In the genomic region with DNA sequence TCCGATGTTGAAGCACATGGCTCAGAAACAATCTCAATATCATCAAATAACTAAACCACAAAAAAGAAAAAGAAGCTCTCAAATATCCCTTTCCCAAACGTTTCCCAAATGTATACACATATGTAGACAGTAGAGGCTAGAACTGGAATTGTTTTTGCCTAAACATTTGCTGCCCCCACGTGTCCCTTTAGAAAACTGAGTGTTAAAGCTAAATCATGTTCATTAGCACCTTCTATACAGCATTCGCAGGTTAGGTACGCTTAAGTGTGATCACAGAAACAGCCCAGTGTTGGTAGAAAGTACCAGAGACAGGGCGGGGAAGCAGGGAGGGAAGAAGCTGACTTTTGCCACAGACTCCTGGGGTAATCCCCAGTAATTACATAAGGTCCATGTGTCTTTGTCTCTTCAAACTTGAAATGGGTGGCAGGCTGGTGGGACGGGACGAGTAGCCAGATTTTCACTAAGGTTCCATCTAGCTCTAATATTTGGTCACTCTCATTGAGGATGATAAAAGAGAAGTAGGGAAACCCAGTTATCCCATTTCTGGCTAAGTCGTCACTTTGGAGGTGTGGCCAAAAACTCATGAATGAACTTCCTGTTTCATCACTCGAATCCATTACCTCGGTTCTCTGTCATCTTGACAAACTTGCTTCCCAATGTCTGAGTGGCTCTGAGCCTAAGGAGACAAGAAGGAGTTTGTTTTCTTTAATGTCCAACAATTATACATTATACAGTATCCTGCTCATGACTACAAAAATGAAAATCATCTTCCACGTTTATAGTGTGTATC, we compare ENCODE assay signal across 8 cellular contexts. TPM values are rescaled to one million over a fixed set of nuclear protein-coding genes. Genes with fewer than 3 reads are reported as not detected.
DNase-seq lines count a peak whose midpoint lies in the region; ATAC-seq and TF ChIP-seq lines count a peak whose summit lies in the region.

No MANE protein-coding gene starts in this region.

- H3K4me3 Mint-ChIP-seq in natural killer cell, result no peak overlapping the region
- H3K4me3 Mint-ChIP-seq in natural killer cell treated with Interleukin-12 subunit alpha and Interleukin-12 subunit beta and Interleukin-15 and Interleukin-18, amount 100 ng/mL, for 72 hours, result no peak overlapping the region

- ATAC-seq in natural killer cell, result peak in 1 of 3 donors; percentile 28
- no peak for ATAC-seq in natural killer cell treated with Interleukin-12 subunit alpha and Interleukin-12 subunit beta and Interleukin-15 and Interleukin-18, amount 100 ng/mL, for 72 hours
- ATAC-seq in GM21786 (IDR thresholded peaks at IDR 0.05; ENCODE audit: unreplicated experiment), result peak; percentile 64
- ATAC-seq in psoas muscle, result peak in 1 of 4 donors; percentile 19

- peaks cover 0 to 4% of the 10 kb centered on the region in 2 donors for H3K4me1 Mint-ChIP-seq in natural killer cell
- peaks cover 3 to 5% of the 10 kb centered on the region in 2 donors for H3K4me1 Mint-ChIP-seq in natural killer cell treated with Interleukin-12 subunit alpha and Interleukin-12 subunit beta and Interleukin-15 and Interleukin-18, amount 100 ng/mL, for 72 hours (ENCODE audit: low read depth in 2 of 2)

- H3K36me3 ChIP-seq in esophagus squamous epithelium (no peaks in the 10 kb centered on the region), psoas muscle (ENCODE audit: insufficient read depth in 1 of 2, low read depth in 1 of 2) (no peaks in the 10 kb centered on the region), ascending aorta (no peaks in the 10 kb centered on the region)

- H3K27me3 Mint-ChIP-seq in natural killer cell (ENCODE audit: low read depth in 2 of 2), result peaks cover 31 to 39% of the 10 kb centered on the region in 2 donors
- H3K27me3 Mint-ChIP-seq in natural killer cell treated with Interleukin-12 subunit alpha and Interleukin-12 subunit beta and Interleukin-15 and Interleukin-18, amount 100 ng/mL, for 72 hours, result peaks cover 39 to 47% of the 10 kb centered on the region in 2 donors

- no peak overlapping the region for H3K4me3 ChIP-seq in Jurkat, Clone E6-1 (ENCODE audit: low read length)
- H3K4me3 ChIP-seq in esophagus squamous epithelium (peak overlapping the region in 2 of 4 donors; percentile 13 to 21), psoas muscle (no peak overlapping the region), ascending aorta (no peak overlapping the region)

- H3K4me1 ChIP-seq in esophagus squamous epithelium (peaks cover 5 to 71% (median 9%) of the 10 kb centered on the region in 3 donors), psoas muscle (peaks cover 11% of the 10 kb centered on the region), ascending aorta (peaks cover 0 to 9% of the 10 kb centered on the region in 2 donors)

- H3K9me3 ChIP-seq in esophagus squamous epithelium, result no peaks in the 10 kb centered on the region
- no peaks in the 10 kb centered on the region for H3K9me3 ChIP-seq in psoas muscle
- no peaks in the 10 kb centered on the region for H3K9me3 ChIP-seq in ascending aorta

- 13 to 19% methylated on average over 12 of the region's 12 CpGs for WGBS in esophagus squamous epithelium, 2 donors
- 20 to 29% (median 27%) methylated on average over 12 of the region's 12 CpGs for WGBS in psoas muscle, 3 donors

- peaks cover 0 to 50% (median 0%) of the 10 kb centered on the region in 4 donors for H3K27me3 ChIP-seq in esophagus squamous epithelium
- H3K27me3 ChIP-seq in psoas muscle (ENCODE audit: insufficient read depth in 3 of 3, low read length in 2 of 3), result peaks cover 0 to 39% (median 10%) of the 10 kb centered on the region in 3 donors
- H3K27me3 ChIP-seq in ascending aorta, result no peaks in the 10 kb centered on the region

- TF ChIP-seq CTCF in natural killer cell (IDR thresholded peaks at IDR 0.05), result peak; percentile 17
- peak; percentile 78 for TF ChIP-seq CTCF in RWPE1 (conservative IDR thresholded peaks at IDR 0.05; ENCODE audit: low read depth)
- TF ChIP-seq CTCF in esophagus squamous epithelium (IDR thresholded peaks at IDR 0.05), result peak; percentile 33 to 70 (median 54)
- peak; percentile 32 for TF ChIP-seq CTCF in psoas muscle (IDR thresholded peaks at IDR 0.05)
- TF ChIP-seq CTCF in ascending aorta (IDR thresholded peaks at IDR 0.05), result peak in 1 of 3 experiments; percentile 50

- H3K27ac Mint-ChIP-seq in natural killer cell, result no peak overlapping the region
- no peak overlapping the region for H3K27ac Mint-ChIP-seq in natural killer cell treated with Interleukin-12 subunit alpha and Interleukin-12 subunit beta and Interleukin-15 and Interleukin-18, amount 100 ng/mL, for 72 hours

- intact Hi-C loops in natural killer cell (cut with micrococcal nuclease), result loop anchor here (5.0 kb wide), 1 partner anchor 1448 kb away; no protein-coding TSS in a partner anchor
- intact Hi-C loops in esophagus squamous epithelium (cut with DNase I), result no loop called here
- intact Hi-C loops in psoas muscle (cut with DNase I), result loop anchor here (5.0 to 10.0 kb wide), 4 partner anchors 395 to 1448 kb away; no protein-coding TSS in a partner anchor
- intact Hi-C loops in ascending aorta (cut with DNase I), result loop anchor here (10.0 kb wide), 1 partner anchor 395 kb away; no protein-coding TSS in a partner anchor

- no peaks in the 10 kb centered on the region for H3K36me3 Mint-ChIP-seq in natural killer cell
- H3K36me3 Mint-ChIP-seq in natural killer cell treated with Interleukin-12 subunit alpha and Interleukin-12 subunit beta and Interleukin-15 and Interleukin-18, amount 100 ng/mL, for 72 hours, result no peaks in the 10 kb centered on the region

- DNase-seq in natural killer cell (no peak), RWPE1 (ENCODE audit: low spot score) (peak; percentile 50), esophagus squamous epithelium (lab: John Stamatoyannopoulos, UW) (no peak), psoas muscle (no peak), ascending aorta (ENCODE audit: low spot score in 2 of 2) (no peak)
- no peak for DNase-seq in natural killer cell treated with Interleukin-12 subunit alpha and Interleukin-12 subunit beta and Interleukin-15 and Interleukin-18, amount 100 ng/mL, for 72 hours (ENCODE audit: low spot score)
- peak; percentile 50 for DNase-seq in Jurkat, Clone E6-1 (ENCODE audit: low read depth, low spot score)

- H3K9me3 Mint-ChIP-seq in natural killer cell, result no peaks in the 10 kb centered on the region
- no peaks in the 10 kb centered on the region for H3K9me3 Mint-ChIP-seq in natural killer cell treated with Interleukin-12 subunit alpha and Interleukin-12 subunit beta and Interleukin-15 and Interleukin-18, amount 100 ng/mL, for 72 hours

- no peak for TF ChIP-seq POLR2A in esophagus squamous epithelium (IDR thresholded peaks at IDR 0.05)

- POLR2A ChIA-PET in RWPE1 (lab: Yijun Ruan, JAX; ENCODE audit: low non-redundant PET), result interaction anchor here (1.0 to 1.2 kb wide), 2 partner anchors 14 to 16 kb away, joined by 4 to 6 read pairs; a partner anchor contains a TSS

- CTCF ChIA-PET in RWPE1 (lab: Yijun Ruan, JAX), result interaction anchor here (0.5 to 2.0 kb wide), 27 partner anchors 8 to 1930 kb away, joined by 3 to 26 read pairs (median 3); a partner anchor contains a TSS

- H3K27ac ChIP-seq in RWPE1 (peak overlapping the region; percentile 73), esophagus squamous epithelium (peak overlapping the region in 3 of 4 donors; percentile 46 to 65 (median 51)), psoas muscle (no peak overlapping the region), ascending aorta (no peak overlapping the region)

RNA-seq across cellular contexts. Expression of a gene that starts 15.0 kb away (rescaled TPM):
- total RNA-seq in natural killer cell (not detected), esophagus squamous epithelium (10 to 100 TPM; 11.6 to 39.1 (median 29.9) TPM), psoas muscle (under 1 TPM in 1 of 4 donors, not detected in 3; 0.15 TPM), ascending aorta (0.21 TPM)
- total RNA-seq in natural killer cell treated with Interleukin-12 subunit alpha and Interleukin-12 subunit beta and Interleukin-15 and Interleukin-18, amount 100 ng/mL, for 72 hours, result under 1 TPM; 0.07 to 0.31 TPM
- 2.5 TPM for polyA plus RNA-seq in Jurkat, Clone E6-1 (2012; ENCODE audit: insufficient read depth, insufficient read length)
- polyA plus RNA-seq in psoas muscle, result under 1 TPM in 1 of 3 donors, not detected in 2; under 0.01 TPM

Comparison
In these comparisons a context has a peak if more than half of its experiments do, and no peak if none do; other contexts are left out.
1. DNase-seq: peak in Jurkat, Clone E6-1 (single experiment) and RWPE1 (single experiment); none in natural killer cell (single experiment), natural killer cell treated with Interleukin-12 subunit alpha and Interleukin-12 subunit beta and Interleukin-15 and Interleukin-18, amount 100 ng/mL, for 72 hours (single experiment), esophagus squamous epithelium (single experiment), psoas muscle (0 of 2) and ascending aorta (0 of 2).
2. H3K27ac ChIP-seq: peak in RWPE1 (single experiment) and esophagus squamous epithelium (3 of 4); none in psoas muscle (single experiment) and ascending aorta (0 of 2).
3. RNA of a gene that starts 15.0 kb away (total RNA-seq): 11.6 to 39.1 TPM in esophagus squamous epithelium; 0.07 to 0.31 TPM in natural killer cell treated with Interleukin-12 subunit alpha and Interleukin-12 subunit beta and Interleukin-15 and Interleukin-18, amount 100 ng/mL, for 72 hours, 0.21 TPM in ascending aorta (single experiment), 0.15 TPM in psoas muscle and not detected in natural killer cell; every median in the first group is over 4 times any median in the second.